In genomic region chr3:120597445-120598049, GRCh38 we compare ENCODE assay signal across 8 cellular contexts. TPM values are rescaled to one million over a fixed set of nuclear protein-coding genes. Genes with fewer than 3 reads are reported as not detected.
DNase-seq lines count a peak whose midpoint lies in the region; ATAC-seq and TF ChIP-seq lines count a peak whose summit lies in the region.

No MANE protein-coding gene starts in this region.

- no peak for DNase-seq in A673 (ENCODE audit: low spot score)
- no peak for DNase-seq in spleen
- DNase-seq in NCI-H748 treated with DMSO at 0.1 percent for 48 hours (lab: John Stamatoyannopoulos, UW): no peak
- DNase-seq in effector CD8-positive, alpha-beta T cell (lab: John Stamatoyannopoulos, UW): no peak
- no peak for DNase-seq in foreskin melanocyte

- ATAC-seq in GM19035 (IDR thresholded peaks at IDR 0.05; ENCODE audit: unreplicated experiment) (peak; percentile 38), HG03378 (IDR thresholded peaks at IDR 0.05; ENCODE audit: unreplicated experiment) (peak; percentile 38)

- intact Hi-C loops in A673 (cut with micrococcal nuclease; ENCODE audit: unreplicated experiment) (loop anchor here (5.0 kb wide), 1 partner anchor 145 kb away; the partner anchor contains the start of genes GTF2E1 and RABL3), spleen (cut with DNase I; ENCODE audit: low total_unique reads) (loop anchor here (10.0 kb wide), 1 partner anchor 147 kb away; the partner anchor contains the start of genes GTF2E1 and RABL3)

- CTCF ChIA-PET in A673 (lab: Charles Lee): no interaction called here

- H3K27me3 ChIP-seq in A673 (replicated peaks; ENCODE audit: insufficient read depth, low read depth, low read length, poor library complexity) (no peaks in the 10 kb centered on the region), ectodermal cell (ENCODE audit: control insufficient read depth, insufficient read depth, low read length, poor library complexity, severe bottlenecking) (no peaks in the 10 kb centered on the region), spleen (replicated peaks in 1 of 7) (no peaks in the 10 kb centered on the region)

- H3K4me1 ChIP-seq in A673 (ENCODE audit: insufficient read depth, low read length, poor library complexity, severe bottlenecking) (peaks cover 9% of the 10 kb centered on the region), ectodermal cell (ENCODE audit: control insufficient read depth, insufficient read depth, low read length) (peaks cover 5% of the 10 kb centered on the region), spleen (peaks cover 23 to 56% (median 48%) of the 10 kb centered on the region in 6 donors)

- TF ChIP-seq POLR2A in spleen (IDR thresholded peaks at IDR 0.05): no peak

- H3K4me3 ChIP-seq in A673 (ENCODE audit: low read depth, low read length, poor library complexity, severe bottlenecking) (peak overlapping the region; percentile 79), ectodermal cell (ENCODE audit: insufficient read depth, low read depth, low read length) (peak overlapping the region; percentile 98), spleen (peak overlapping the region; percentile 52 to 95 (median 70))

- H3K9me3 ChIP-seq in A673 (ENCODE audit: low read depth, low read length, poor library complexity, severe bottlenecking): no peaks in the 10 kb centered on the region
- no peaks in the 10 kb centered on the region for H3K9me3 ChIP-seq in ectodermal cell (ENCODE audit: control insufficient read depth, low read length)
- no peaks in the 10 kb centered on the region for H3K9me3 ChIP-seq in spleen

- no peak overlapping the region for H3K27ac ChIP-seq in A673 (ENCODE audit: low read depth, low read length, poor library complexity, severe bottlenecking)
- H3K27ac ChIP-seq in ectodermal cell (ENCODE audit: insufficient read depth, low read depth, low read length, poor library complexity, severe bottlenecking): no peak overlapping the region
- H3K27ac ChIP-seq in spleen: peak overlapping the region in 6 of 8 donors; percentile 17 to 94 (median 77)

- 79 to 94% methylated on average over 1 of the region's 1 CpG for WGBS in ectodermal cell, 2 experiments
- WGBS in spleen, 5 donors: 27 to 40% (median 37%) methylated on average over 1 of the region's 1 CpG

- POLR2A ChIA-PET in A673 (lab: Charles Lee; ENCODE audit: low non-redundant PET): no interaction called here

- TF ChIP-seq CTCF in A673 (conservative IDR thresholded peaks at IDR 0.05; ENCODE audit: low read depth, low read length) (no peak), spleen (IDR thresholded peaks at IDR 0.05 in 8 of 11, conservative IDR thresholded peaks at IDR 0.05 in 3 of 11) (no peak)

- H3K36me3 ChIP-seq in A673 (ENCODE audit: insufficient read depth, low read length, poor library complexity, severe bottlenecking): peaks cover 47% of the 10 kb centered on the region
- H3K36me3 ChIP-seq in ectodermal cell (ENCODE audit: control insufficient read depth, insufficient read depth, low read length): peaks cover 25% of the 10 kb centered on the region
- peaks cover 0 to 52% (median 30%) of the 10 kb centered on the region in 6 donors for H3K36me3 ChIP-seq in spleen

- no TSS peak for BruUV-seq in A673 (replicated peaks; lab: Mats Ljungman, UMichigan)

RNA-seq across cellular contexts. Expression of gene NDUFB4, which starts 1.4 kb away (rescaled TPM):
- total RNA-seq in A673 (2021) (177 and 200 TPM in 2 replicates), spleen (10 to 100 TPM; 65.9 to 97.8 (median 75.2) TPM)
- 276 TPM for polyA plus RNA-seq in ectodermal cell (2013, experiment 1 of 4)
- 276 TPM for polyA plus RNA-seq in ectodermal cell (2013, experiment 2 of 4)
- 276 TPM for polyA plus RNA-seq in ectodermal cell (2013, experiment 3 of 4)
- 335 TPM for polyA plus RNA-seq in ectodermal cell (2013, experiment 4 of 4)
- 100 to 1,000 TPM; 119 to 158 (median 141) TPM for polyA plus RNA-seq in spleen

Comparison
In these comparisons a context has a peak if more than half of its experiments do, and no peak if none do; other contexts are left out.
1. H3K27ac ChIP-seq: peak in spleen (6 of 8); none in A673 (single experiment) and ectodermal cell (single experiment).
2. Peak in every context shown above with its lines, with median percentiles within 50 percentile points of each other: H3K4me3 ChIP-seq.